ENCODE assay signal across 27 cellular contexts in the genomic region with DNA sequence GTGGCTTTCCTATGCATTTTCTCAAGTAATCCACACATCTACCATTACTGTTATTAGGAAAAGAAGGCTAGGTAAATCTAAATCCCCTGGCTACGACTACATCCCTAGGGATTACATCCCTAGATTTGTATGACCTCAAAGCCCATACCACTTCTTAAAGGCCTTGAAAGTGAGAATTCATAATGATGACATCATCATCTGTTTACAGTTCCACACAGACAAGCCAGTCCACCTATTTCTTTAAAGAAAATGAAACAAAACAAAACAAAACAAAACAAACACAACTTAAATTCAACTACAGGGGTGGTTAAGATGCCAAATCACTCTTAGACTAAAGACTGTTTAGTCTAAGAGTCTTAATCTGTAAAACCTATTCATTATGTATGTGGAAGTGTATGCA. TPM values are rescaled to one million over a fixed set of nuclear protein-coding genes. Genes with fewer than 3 reads are reported as not detected.
"Had no signal": no experiment of that assay in that cellular context is flagged by ENCODE, and none has a peak within 500 bp of the region (broad histone marks: within the 10 kb centered on the region; RNA-seq: fewer than 3 reads in every experiment).

No MANE protein-coding gene starts in this region.

- H3K4me3 ChIP-seq: PC-9, Peyer's patch, SJCRH30 had no signal

- FAIRE-seq: HTR-8/SVneo had no signal

- H3K36me3 ChIP-seq: Peyer's patch, SJCRH30 had no signal

- H3K4me1 ChIP-seq: Peyer's patch, SJCRH30 had no signal

- H3K9me3 ChIP-seq: Peyer's patch, SJCRH30 had no signal

- DNase-seq: KBM-7; MV-4-11; NCI-H1048; NCI-H1105; NCI-H1417; NCI-H1436 treated with DMSO at 0.1 percent for 48 hours; NCI-H1694; NCI-H187 treated with DMSO at 0.1 percent for 48 hours; NCI-H2029 treated with DMSO at 0.1 percent for 48 hours; NCI-H2171 treated with DMSO at 0.1 percent for 48 hours; NCI-H345; NCI-H446 treated with DMSO at 0.1 percent for 48 hours; NCI-H510A treated with DMSO at 0.1 percent for 48 hours; NCI-H526; NK-92 treated with Interleukin-12 subunit alpha and Interleukin-12 subunit beta, amount 100 ng/mL, for 24 hours; OCI-M1; PC-9; Peyer's patch; SHP77 treated with DMSO at 0.1 percent for 48 hours; SJCRH30; T-helper 1 cell had no signal

- H3K27ac ChIP-seq: HL-60, PC-9, Peyer's patch, SJCRH30 had no signal

RNA-seq across cellular contexts. Expression of a gene that starts 5.7 kb away (rescaled TPM):
- total RNA-seq: LHCN-M2, MCF 10A, Peyer's patch, Right ventricle myocardium inferior, RPMI7951, SJCRH30 had no signal
